Comparison of ENCODE assay signal across 20 cellular contexts in genomic region chr4:92636038-92636825, GRCh38.
DNase-seq lines count a peak whose midpoint lies in the region; ATAC-seq and TF ChIP-seq lines count a peak whose summit lies in the region.
"Had no signal": no experiment of that assay in that cellular context is flagged by ENCODE, and none has a peak within 500 bp of the region (broad histone marks: within the 10 kb centered on the region; RNA-seq: fewer than 3 reads in every experiment).

No MANE protein-coding gene starts in this region.

- H3K79me2 ChIP-seq in SK-N-SH (ENCODE audit: insufficient read depth): no peaks in the 10 kb centered on the region

- no peaks in the 10 kb centered on the region for H3K4me1 Mint-ChIP-seq in stimulated activated memory B cell treated with anti-CD40 and anti-IgM and Interleukin-4, amounts not matched to agents 10 μg/mL and 1 μg/mL and 100 μg/mL, for 72 hours
- H3K4me1 Mint-ChIP-seq: activated naive CD4-positive, alpha-beta T cell treated with anti-CD3 and anti-CD28 coated beads, Interleukin-2, amount 50 U/mL, for 24 hours; CD8-positive, alpha-beta memory T cell had no signal

- POLR2A ChIA-PET in SK-N-SH (lab: Yijun Ruan, JAX): no interaction called here

- TF ChIP-seq EP300 in SK-N-SH (IDR thresholded peaks at IDR 0.05; ENCODE audit: borderline replicate concordance in 1 of 2, low read depth in 1 of 2, low read length in 1 of 2): no peak

- H3K4me2 ChIP-seq in SK-N-SH: no peak overlapping the region

- H3K4me3 ChIP-seq in H7 (ENCODE audit: insufficient read depth, low read depth, low read length): no peak overlapping the region
- no peak overlapping the region for H3K4me3 ChIP-seq in SK-N-SH (ENCODE audit: low read depth in 2 of 2, low read length in 1 of 2)
- H3K4me3 ChIP-seq: lung, sigmoid colon, thoracic aorta had no signal

- peaks cover 0 to 4% of the 10 kb centered on the region in 2 experiments; a peak in 2 of 4 replicates for H3K4me1 ChIP-seq in SK-N-SH (ENCODE audit: control insufficient read depth in 1 of 2, insufficient read depth in 2 of 2, low read depth in 1 of 2, low read length in 1 of 2)
- H3K4me1 ChIP-seq: sigmoid colon had no signal

- H3F3A ChIP-seq in SK-N-SH (replicated peaks; ENCODE audit: insufficient read depth): peaks cover 4% of the 10 kb centered on the region

- H3K36me3 ChIP-seq in H7 (replicated peaks; ENCODE audit: control insufficient read depth, insufficient read depth, low read length) (no peaks in the 10 kb centered on the region), SK-N-SH (replicated peaks in 1 of 2; ENCODE audit: control insufficient read depth in 1 of 2, insufficient read depth in 2 of 2, low read length in 1 of 2) (no peaks in the 10 kb centered on the region)
- H3K36me3 ChIP-seq: sigmoid colon, thoracic aorta had no signal

- peak overlapping the region in 1 of 2 experiments; percentile 43; a peak in 1 of 4 replicates for H3K27ac ChIP-seq in SK-N-SH (ENCODE audit: low read depth in 2 of 2, low read length in 1 of 2)
- H3K27ac ChIP-seq: sigmoid colon, thoracic aorta had no signal

- H4K20me1 ChIP-seq in SK-N-SH (ENCODE audit: insufficient read depth): no peaks in the 10 kb centered on the region

- H3K9ac ChIP-seq in SK-N-SH: no peak overlapping the region

- ATAC-seq in stimulated activated memory B cell treated with anti-CD40 and anti-IgM and Interleukin-4, amounts not matched to agents 10 μg/mL and 1 μg/mL and 100 μg/mL, for 72 hours: no peak
- ATAC-seq: effector memory CD8-positive, alpha-beta T cell had no signal

- 36% methylated on average over 6 of the region's 6 CpGs for WGBS in SK-N-SH (ENCODE audit: low lambda C conversion rate)

- no peaks in the 10 kb centered on the region for H3K9me2 ChIP-seq in SK-N-SH

- H3K27me3 ChIP-seq in H7 (ENCODE audit: control insufficient read depth, insufficient read depth, low read length): no peaks in the 10 kb centered on the region
- H3K27me3 ChIP-seq in SK-N-SH (ENCODE audit: insufficient read depth): no peaks in the 10 kb centered on the region
- H3K27me3 ChIP-seq: sigmoid colon had no signal

- no peaks in the 10 kb centered on the region for H3K9me3 ChIP-seq in SK-N-SH
- H3K9me3 ChIP-seq: sigmoid colon, thoracic aorta had no signal

- CTCF ChIA-PET in SK-N-SH (lab: Yijun Ruan, JAX): no interaction called here

- peaks cover 2% of the 10 kb centered on the region for H3K9me3 Mint-ChIP-seq in stimulated activated memory B cell treated with anti-CD40 and anti-IgM and Interleukin-4, amounts not matched to agents 10 μg/mL and 1 μg/mL and 100 μg/mL, for 72 hours
- H3K9me3 Mint-ChIP-seq: activated naive CD4-positive, alpha-beta T cell treated with anti-CD3 and anti-CD28 coated beads, Interleukin-2, amount 50 U/mL, for 24 hours; H9 had no signal

- no peak overlapping the region for H3K27ac Mint-ChIP-seq in stimulated activated memory B cell treated with anti-CD40 and anti-IgM and Interleukin-4, amounts not matched to agents 10 μg/mL and 1 μg/mL and 100 μg/mL, for 72 hours
- H3K27ac Mint-ChIP-seq: activated naive CD4-positive, alpha-beta T cell treated with anti-CD3 and anti-CD28 coated beads, Interleukin-2, amount 50 U/mL, for 24 hours; CD8-positive, alpha-beta memory T cell; effector memory CD8-positive, alpha-beta T cell; H9 had no signal

- peak; percentile 0 for DNase-seq in H7
- no peak for DNase-seq in SK-N-SH
- DNase-seq in globus pallidus (ENCODE audit: low spot score): peak; percentile 52
- DNase-seq in retina: peak; percentile 24
- DNase-seq in GM19240 (ENCODE audit: insufficient read length, low spot score): no peak
- no peak for DNase-seq in NCI-H774 (lab: John Stamatoyannopoulos, UW)
- DNase-seq: activated CD4-positive, CD25-positive, alpha-beta regulatory T cell treated with anti-CD3 and anti-CD28 coated beads, Interleukin-2, amount 50 U/mL, for 72 hours; activated CD8-positive, alpha-beta memory T cell treated with anti-CD3 and anti-CD28 coated beads for 24 hours; activated T-cell treated with anti-CD3 and anti-CD28 coated beads, Interleukin-2, amount 50 U/mL, for 48 hours; CD8-positive, alpha-beta memory T cell; DMS79 treated with DMSO at 0.1 percent for 48 hours; effector memory CD8-positive, alpha-beta T cell; H9; NCI-H187; NCI-H226; sigmoid colon had no signal

- no peaks in the 10 kb centered on the region for H3K27me3 Mint-ChIP-seq in stimulated activated memory B cell treated with anti-CD40 and anti-IgM and Interleukin-4, amounts not matched to agents 10 μg/mL and 1 μg/mL and 100 μg/mL, for 72 hours
- H3K27me3 Mint-ChIP-seq: activated naive CD4-positive, alpha-beta T cell treated with anti-CD3 and anti-CD28 coated beads, Interleukin-2, amount 50 U/mL, for 24 hours; CD8-positive, alpha-beta memory T cell; effector memory CD8-positive, alpha-beta T cell had no signal

- no peak overlapping the region for H2AFZ ChIP-seq in SK-N-SH (ENCODE audit: low read depth)

- no peaks in the 10 kb centered on the region for H3K36me3 Mint-ChIP-seq in stimulated activated memory B cell treated with anti-CD40 and anti-IgM and Interleukin-4, amounts not matched to agents 10 μg/mL and 1 μg/mL and 100 μg/mL, for 72 hours
- H3K36me3 Mint-ChIP-seq: activated naive CD4-positive, alpha-beta T cell treated with anti-CD3 and anti-CD28 coated beads, Interleukin-2, amount 50 U/mL, for 24 hours; CD8-positive, alpha-beta memory T cell had no signal

- no peak overlapping the region for H3K4me3 Mint-ChIP-seq in stimulated activated memory B cell treated with anti-CD40 and anti-IgM and Interleukin-4, amounts not matched to agents 10 μg/mL and 1 μg/mL and 100 μg/mL, for 72 hours
- H3K4me3 Mint-ChIP-seq: activated naive CD4-positive, alpha-beta T cell treated with anti-CD3 and anti-CD28 coated beads, Interleukin-2, amount 50 U/mL, for 24 hours; CD8-positive, alpha-beta memory T cell; effector memory CD8-positive, alpha-beta T cell; H9 had no signal

- TF ChIP-seq CTCF in SK-N-SH (IDR thresholded peaks at IDR 0.05): no peak

- TF ChIP-seq RAD21 in SK-N-SH (IDR thresholded peaks at IDR 0.05; ENCODE audit: low read length): peak; percentile 21; the same call in 1 of the 2 replicates

TF ChIP-seq in SK-N-SH, 30 proteins besides CTCF, POLR2A, EP300 and RAD21:
- TF ChIP-seq TEAD4 (IDR thresholded peaks at IDR 0.05; ENCODE audit: borderline replicate concordance, insufficient read depth) (no peak), TCF12 (IDR thresholded peaks at IDR 0.05) (no peak)

Comparison
In these comparisons a context has a peak if more than half of its experiments do, and no peak if none do; other contexts are left out.
1. DNase-seq: peak in H7 (single experiment), globus pallidus (single experiment) and retina (single experiment); none in SK-N-SH (single experiment), GM19240 (single experiment) and NCI-H774 (single experiment).